In genomic region chr9:5846501-5846921, GRCh38 we compare ENCODE assay signal across 20 cellular contexts. TPM values are rescaled to one million over a fixed set of nuclear protein-coding genes. Genes with fewer than 3 reads are reported as not detected.
DNase-seq lines count a peak whose midpoint lies in the region; ATAC-seq and TF ChIP-seq lines count a peak whose summit lies in the region.
"Had no signal": no experiment of that assay in that cellular context is flagged by ENCODE, and none has a peak within 500 bp of the region (broad histone marks: within the 10 kb centered on the region; RNA-seq: fewer than 3 reads in every experiment).

No MANE protein-coding gene starts in this region.

- H3K4me1 ChIP-seq in heart right ventricle = peaks cover 0 to 38% (median 0%) of the 10 kb centered on the region in 9 donors

- H3K27me3 ChIP-seq in heart right ventricle = no peaks in the 10 kb centered on the region
- H3K27me3 ChIP-seq: ovary, upper lobe of left lung had no signal

- WGBS in heart right ventricle, 2 donors = 85 to 91% methylated on average over 4 of the region's 4 CpGs

- intact Hi-C loops in left cardiac atrium (cut with DNase I) (no loop called here), heart right ventricle (cut with DNase I) (no loop called here)

- H3K9me3 ChIP-seq in heart right ventricle = no peaks in the 10 kb centered on the region
- H3K9me3 ChIP-seq: ovary, upper lobe of left lung had no signal

- no peaks in the 10 kb centered on the region for H3K36me3 ChIP-seq in heart right ventricle
- H3K36me3 ChIP-seq: ovary, upper lobe of left lung had no signal

- H3K4me3 ChIP-seq in heart right ventricle (no peak overlapping the region), fibroblast of villous mesenchyme (ENCODE audit: low read depth, low read length) (no peak overlapping the region)
- H3K4me3 ChIP-seq: ovary, upper lobe of left lung had no signal

- no peak for TF ChIP-seq CTCF in heart right ventricle (IDR thresholded peaks at IDR 0.05)
- TF ChIP-seq CTCF in VCaP (conservative IDR thresholded peaks at IDR 0.05) = no peak
- no peak for TF ChIP-seq CTCF in fibroblast of villous mesenchyme (IDR thresholded peaks at IDR 0.05; ENCODE audit: insufficient read depth, low read depth, low read length)

- H3K27ac ChIP-seq in heart right ventricle = no peak overlapping the region
- H3K27ac ChIP-seq in VCaP = peak overlapping the region; percentile 86
- H3K27ac ChIP-seq: HL-60, ovary, upper lobe of left lung had no signal

- ATAC-seq in left cardiac atrium = peak; percentile 7 to 65
- ATAC-seq in heart right ventricle = no peak
- ATAC-seq in stimulated activated naive CD8-positive, alpha-beta T cell treated with anti-CD3 and anti-CD28 coated beads, Interleukin-15, Interleukin-2, amounts not matched to agents 100 U/mL and 50 U/mL, for 24 hours = no peak
- no peak for ATAC-seq in HG02763 (IDR thresholded peaks at IDR 0.05; ENCODE audit: unreplicated experiment)
- ATAC-seq: stimulated activated memory B cell treated with anti-CD40 and anti-IgM and Interleukin-4, amounts not matched to agents 10 μg/mL and 1 μg/mL and 100 μg/mL, for 72 hours had no signal

- DNase-seq in left cardiac atrium (no peak), heart right ventricle (no peak), fibroblast of villous mesenchyme (ENCODE audit: low read depth) (peak; percentile 86), NCI-H524 treated with DMSO at 0.1 percent for 48 hours (lab: John Stamatoyannopoulos, UW) (no peak)
- DNase-seq in stimulated activated naive CD8-positive, alpha-beta T cell treated with anti-CD3 and anti-CD28 coated beads, Interleukin-15, Interleukin-2, amounts not matched to agents 100 U/mL and 50 U/mL, for 24 hours = no peak
- no peak for DNase-seq in stimulated activated CD4-positive, alpha-beta T cell treated with anti-CD3 and anti-CD28 coated beads, Interleukin-12 subunit alpha, Interleukin-12 subunit beta, amount 100 ng/mL, for 4 hours
- DNase-seq: activated CD4-positive, alpha-beta memory T cell treated with anti-CD3 and anti-CD28 coated beads, Interleukin-2, amount 10 ng/mL, durations not matched to agents 7 days and 5 days; amygdala; Calu3; head of caudate nucleus; kidney; NCI-H187; NCI-H526; ovary; upper lobe of left lung had no signal

RNA-seq across cellular contexts. Expression of gene ERMP1, which starts 13.6 kb away (rescaled TPM):
- total RNA-seq in left cardiac atrium = 10 to 100 TPM; 17.8 to 21.3 TPM
- total RNA-seq in heart right ventricle = 10 to 100 TPM; 17.0 to 26.2 (median 22.9) TPM
- polyA plus RNA-seq in heart right ventricle = 1 to 10 TPM; 5.1 to 5.3 TPM
- total RNA-seq in fibroblast of villous mesenchyme = 38.3 and 58.3 TPM in 2 replicates

RNA-seq across cellular contexts. Expression of gene MLANA, which starts 44.2 kb away (rescaled TPM):
- total RNA-seq in left cardiac atrium (not detected), heart right ventricle (not detected), fibroblast of villous mesenchyme (not detected in 2 replicates)
- not detected for polyA plus RNA-seq in heart right ventricle
- total RNA-seq: activated CD4-positive, alpha-beta memory T cell treated with anti-CD3 and anti-CD28 coated beads, Interleukin-2, amount 10 ng/mL, durations not matched to agents 7 days and 5 days; activated T-helper 1 cell treated with anti-CD3 and anti-CD28 coated beads, Interleukin-12 subunit alpha, Interleukin-12 subunit beta, Interleukin-2, Interleukin-4 antibody, amounts not matched to agents 30 ng/mL and 10 ng/mL and 1 ng/mL, durations not matched to agents 14 hours and 24 hours and 36 hours; Calu3; kidney; ovary; upper lobe of left lung had no signal
- polyA plus RNA-seq: ovary had no signal

Comparison
In these comparisons a context has a peak if more than half of its experiments do, and no peak if none do; other contexts are left out.
1. ATAC-seq: peak in left cardiac atrium (2 of 2); none in heart right ventricle (0 of 8), stimulated activated naive CD8-positive, alpha-beta T cell treated with anti-CD3 and anti-CD28 coated beads, Interleukin-15, Interleukin-2, amounts not matched to agents 100 U/mL and 50 U/mL, for 24 hours (single experiment) and HG02763 (single experiment).